7 cellular contexts compared by ENCODE assay signal in the genomic region with DNA sequence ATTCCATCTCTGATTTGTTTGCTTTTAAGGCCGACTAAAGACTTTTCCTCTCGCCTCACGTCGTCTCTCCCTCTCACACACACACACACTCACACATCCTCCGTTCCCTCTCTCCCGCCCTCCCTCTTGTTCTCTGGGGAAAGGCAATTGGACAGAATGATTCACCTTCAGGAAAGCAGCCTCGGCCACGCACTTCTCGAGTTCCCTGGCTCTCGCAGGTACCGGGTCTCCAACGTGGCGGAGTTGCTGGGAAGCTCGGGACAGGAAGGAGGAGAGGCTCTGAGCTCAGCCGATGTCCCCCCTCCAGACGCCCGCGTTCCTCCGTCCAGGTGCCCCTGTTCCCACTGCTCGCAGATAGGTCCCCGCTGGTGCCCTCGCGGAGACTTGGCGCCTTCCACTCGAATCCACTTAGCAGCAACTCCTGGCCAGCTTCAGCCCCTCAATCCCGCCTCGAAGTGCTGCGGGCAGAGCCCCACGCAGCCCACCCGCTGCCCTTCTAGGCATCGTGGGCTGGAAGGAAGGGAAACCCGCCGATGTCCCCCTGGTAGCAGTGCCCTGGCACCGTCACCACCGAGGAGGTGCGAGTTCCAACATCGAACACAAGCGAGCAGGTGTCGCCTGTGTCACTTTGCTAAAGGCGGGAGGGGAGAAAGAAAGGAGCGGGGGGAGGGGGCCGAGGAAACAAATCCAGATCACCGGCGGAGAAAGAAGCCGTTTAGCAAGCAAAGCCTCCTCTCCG.
A peak's percentile ranks its signal among the peaks of the same experiment; 100 is the strongest.
DNase-seq lines count a peak whose midpoint lies in the region; ATAC-seq lines count a peak whose summit lies in the region.

No MANE protein-coding gene starts in this region.

- H3K27ac Mint-ChIP-seq in dendritic cell treated with granulocyte-macrophage colony-stimulating factor and Interleukin-4, amounts not matched to agents 40 ng/mL and 50 ng/mL, for 4 days, result peak overlapping the region; percentile 51

- H3K4me3 ChIP-seq in HAP-1, result peak overlapping the region; percentile 10
- H3K4me3 ChIP-seq in mesodermal cell (ENCODE audit: extremely low read depth, insufficient read depth, low read length, poor library complexity, severe bottlenecking), result peak overlapping the region; percentile 34

- H3K36me3 ChIP-seq in HAP-1 (replicated peaks) (no peaks in the 10 kb centered on the region), mesodermal cell (ENCODE audit: control insufficient read depth, insufficient read depth, low read length) (no peaks in the 10 kb centered on the region)

- H3K4me1 ChIP-seq in HAP-1 (no peaks in the 10 kb centered on the region), mesodermal cell (ENCODE audit: control insufficient read depth, insufficient read depth, low read length, poor library complexity, severe bottlenecking) (peaks cover 5% of the 10 kb centered on the region)

- peaks cover 30% of the 10 kb centered on the region for H3K4me1 Mint-ChIP-seq in dendritic cell treated with granulocyte-macrophage colony-stimulating factor and Interleukin-4, amounts not matched to agents 40 ng/mL and 50 ng/mL, for 4 days (ENCODE audit: low read depth)

- peak overlapping the region; percentile 81 for H3K4me3 Mint-ChIP-seq in dendritic cell treated with granulocyte-macrophage colony-stimulating factor and Interleukin-4, amounts not matched to agents 40 ng/mL and 50 ng/mL, for 4 days

- H3K9me3 ChIP-seq in HAP-1, result peaks cover 4% of the 10 kb centered on the region; the same call in 1 of the 2 replicates
- H3K9me3 ChIP-seq in mesodermal cell (ENCODE audit: control insufficient read depth, low read length), result no peaks in the 10 kb centered on the region

- H3K36me3 Mint-ChIP-seq in dendritic cell treated with granulocyte-macrophage colony-stimulating factor and Interleukin-4, amounts not matched to agents 40 ng/mL and 50 ng/mL, for 4 days (ENCODE audit: low read depth), result no peaks in the 10 kb centered on the region

- H3K27ac ChIP-seq in mesodermal cell (ENCODE audit: low read depth, low read length, severe bottlenecking), result no peak overlapping the region

- in situ Hi-C loops in HAP-1 (cut with MboI; ENCODE audit: low sequenced_read_pairs), result no loop called here

- H3K27me3 ChIP-seq in HAP-1 (ENCODE audit: low read depth), result peaks cover 51% of the 10 kb centered on the region

- no peak for ATAC-seq in HG03460 (IDR thresholded peaks at IDR 0.05; ENCODE audit: unreplicated experiment)

- H3K9me3 Mint-ChIP-seq in dendritic cell treated with granulocyte-macrophage colony-stimulating factor and Interleukin-4, amounts not matched to agents 40 ng/mL and 50 ng/mL, for 4 days, result no peaks in the 10 kb centered on the region

- intact Hi-C loops in dendritic cell treated with granulocyte-macrophage colony-stimulating factor and Interleukin-4, amounts not matched to agents 40 ng/mL and 50 ng/mL, for 4 days (cut with micrococcal nuclease), result loop anchor here (1.0 to 5.0 kb wide), 2 partner anchors 69 to 190 kb away; no protein-coding TSS in a partner anchor

- peaks cover 31% of the 10 kb centered on the region for H3K27me3 Mint-ChIP-seq in dendritic cell treated with granulocyte-macrophage colony-stimulating factor and Interleukin-4, amounts not matched to agents 40 ng/mL and 50 ng/mL, for 4 days

- peak in 1 of 2 experiments; percentile 8 for DNase-seq in HAP-1 (ENCODE audit: low spot score in 2 of 2)
- DNase-seq in SK-N-DZ (ENCODE audit: low spot score), result peak; percentile 45
- peak; percentile 28 for DNase-seq in stromal cell of bone marrow (ENCODE audit: low read depth)
- no peak for DNase-seq in NOMO-1 (lab: John Stamatoyannopoulos, UW; ENCODE audit: unreplicated experiment in 2 of 2)

- WGBS in mesodermal cell (ENCODE audit: insufficient coverage in 2 of 2), 2 experiments, result 2 to 3% methylated on average over 36 to 40 of the region's 46 CpGs

Comparison
In these comparisons a context has a peak if more than half of its experiments do, and no peak if none do; other contexts are left out.
1. DNase-seq: peak in SK-N-DZ (single experiment) and stromal cell of bone marrow (single experiment); none in NOMO-1 (0 of 2).